Comparison of ENCODE assay signal across 8 cellular contexts in genomic region chr14:87944987-87945604, GRCh38. TPM values are rescaled to one million over a fixed set of nuclear protein-coding genes. Genes with fewer than 3 reads are reported as not detected.
DNase-seq lines count a peak whose midpoint lies in the region; ATAC-seq, FAIRE-seq and TF ChIP-seq lines count a peak whose summit lies in the region.

No MANE protein-coding gene starts in this region.

- H2BK120ac ChIP-seq in mesenchymal stem cell (ENCODE audit: low read depth, low read length): no peak overlapping the region

- TF ChIP-seq CTCF in A549 (IDR thresholded peaks at IDR 0.05) (peak; percentile 73), GM12864 (IDR thresholded peaks at IDR 0.05; ENCODE audit: low read depth, low read length, missing control alignments) (peak; percentile 52), chondrocyte (IDR thresholded peaks at IDR 0.05) (peak; percentile 87)

- no peaks in the 10 kb centered on the region for H3K4me1 Mint-ChIP-seq in chondrocyte (ENCODE audit: low read depth)
- no peaks in the 10 kb centered on the region for H3K4me1 Mint-ChIP-seq in activated T-helper 17 cell treated with anti-CD3 and anti-CD28 coated beads, Interleukin-2, amount 50 U/mL, for 72 hours

- no peak overlapping the region for H3K4me3 ChIP-seq in A549
- no peak overlapping the region for H3K4me3 ChIP-seq in GM12864 (ENCODE audit: low read depth, low read length)
- no peak overlapping the region for H3K4me3 ChIP-seq in mesenchymal stem cell (ENCODE audit: insufficient read depth in 1 of 2, low read depth in 1 of 2, low read length in 2 of 2)

- H3K4ac ChIP-seq in mesenchymal stem cell (ENCODE audit: low read depth in 1 of 2, low read length in 2 of 2): no peak overlapping the region

- H2BK15ac ChIP-seq in mesenchymal stem cell (ENCODE audit: low read depth, poor library complexity, severe bottlenecking): no peak overlapping the region

- CTCF ChIA-PET in A549 (lab: Yijun Ruan, JAX): interaction anchor here (0.6 to 4.1 kb wide), 24 partner anchors 10 to 923 kb away, joined by 3 to 50 read pairs (median 3); partner anchors contain the start of gene GALC

- no peak overlapping the region for H3K27ac ChIP-seq in A549
- H3K27ac ChIP-seq in mesenchymal stem cell (ENCODE audit: low read length, poor library complexity, severe bottlenecking): no peak overlapping the region

- H2AK5ac ChIP-seq in mesenchymal stem cell (ENCODE audit: low read length, severe bottlenecking): no peak overlapping the region

- H3K4me3 Mint-ChIP-seq in chondrocyte (ENCODE audit: unreplicated experiment): no peak overlapping the region
- H3K4me3 Mint-ChIP-seq in activated T-helper 17 cell treated with anti-CD3 and anti-CD28 coated beads, Interleukin-2, amount 50 U/mL, for 72 hours: no peak overlapping the region

- peaks cover 2% of the 10 kb centered on the region for H3K36me3 Mint-ChIP-seq in chondrocyte (ENCODE audit: low read depth)
- H3K36me3 Mint-ChIP-seq in activated T-helper 17 cell treated with anti-CD3 and anti-CD28 coated beads, Interleukin-2, amount 50 U/mL, for 72 hours (ENCODE audit: low read depth): peaks cover 94% of the 10 kb centered on the region

- H3K27me3 ChIP-seq in mesenchymal stem cell (ENCODE audit: control insufficient read depth in 1 of 2, insufficient read depth in 1 of 2, low read length in 2 of 2): no peaks in the 10 kb centered on the region

- H2AFZ ChIP-seq in mesenchymal stem cell (ENCODE audit: low read depth, low read length): no peak overlapping the region

- H3K18ac ChIP-seq in mesenchymal stem cell (ENCODE audit: low read depth in 1 of 2, low read length in 2 of 2): no peak overlapping the region

- peak; percentile 93 for FAIRE-seq in A549 (lab: Jason Lieb, UNC)

- no peak overlapping the region for H2BK12ac ChIP-seq in mesenchymal stem cell (ENCODE audit: low read length in 2 of 2)

- no peaks in the 10 kb centered on the region for H3K27me3 Mint-ChIP-seq in chondrocyte (ENCODE audit: low read depth)
- H3K27me3 Mint-ChIP-seq in activated T-helper 17 cell treated with anti-CD3 and anti-CD28 coated beads, Interleukin-2, amount 50 U/mL, for 72 hours: no peaks in the 10 kb centered on the region

- no peaks in the 10 kb centered on the region for H3K79me1 ChIP-seq in mesenchymal stem cell (replicated peaks; ENCODE audit: low read length, poor library complexity, severe bottlenecking)

- ATAC-seq in A549: peak in 1 of 2 experiments; percentile 45; a peak in 1 of 6 replicates
- ATAC-seq in GM18520 (IDR thresholded peaks at IDR 0.05; ENCODE audit: unreplicated experiment): no peak
- ATAC-seq in activated T-helper 17 cell treated with anti-CD3 and anti-CD28 coated beads, Interleukin-2, amount 50 U/mL, for 72 hours (replicated peaks): no peak
- ATAC-seq in HG03095 (IDR thresholded peaks at IDR 0.05; ENCODE audit: unreplicated experiment): no peak

- H3K14ac ChIP-seq in mesenchymal stem cell (ENCODE audit: low read length in 2 of 2): no peak overlapping the region

- peaks cover 0 to 58% of the 10 kb centered on the region in 2 experiments for H3K36me3 ChIP-seq in mesenchymal stem cell (ENCODE audit: control insufficient read depth in 1 of 2, insufficient read depth in 2 of 2, low read depth in 1 of 2, low read length in 2 of 2)

- no peak for TF ChIP-seq POLR2A in A549 (IDR thresholded peaks at IDR 0.05; ENCODE audit: low read length)

- no peak overlapping the region for H3K9ac ChIP-seq in mesenchymal stem cell (ENCODE audit: low read length)

- 27% methylated on average over 4 of the region's 4 CpGs for WGBS in A549 (ENCODE audit: missing lambda C conversion rate)
- 100% methylated on average over 1 of the region's 4 CpGs for WGBS in mesenchymal stem cell

- H2BK5ac ChIP-seq in mesenchymal stem cell (ENCODE audit: low read depth, low read length, poor library complexity, severe bottlenecking): no peak overlapping the region

- TF ChIP-seq RAD21 in A549 (conservative IDR thresholded peaks at IDR 0.05 in 1 of 2, IDR thresholded peaks at IDR 0.05 in 1 of 2): peak; percentile 68 to 76

- TF ChIP-seq EP300 in A549 (IDR thresholded peaks at IDR 0.05): no peak

- DNase-seq in A549 (ENCODE audit: low read depth in 1 of 2, low spot score in 1 of 2) (peak in 1 of 2 experiments; percentile 62), GM12864 (ENCODE audit: low read depth) (peak; percentile 45), NCI-H748 (lab: John Stamatoyannopoulos, UW; ENCODE audit: unreplicated experiment) (peak; percentile 42), chondrocyte (ENCODE audit: low spot score) (no peak), mesenchymal stem cell (peak; percentile 62)

- H3K4me2 ChIP-seq in A549: no peak overlapping the region
- H3K4me2 ChIP-seq in mesenchymal stem cell (ENCODE audit: low read length, poor library complexity, severe bottlenecking): no peak overlapping the region

- POLR2A ChIA-PET in A549 (lab: Yijun Ruan, JAX): no interaction called here

- no peak overlapping the region for H4K91ac ChIP-seq in mesenchymal stem cell (ENCODE audit: low read length)

- H3K27ac Mint-ChIP-seq in chondrocyte (ENCODE audit: unreplicated experiment): no peak overlapping the region
- no peak overlapping the region for H3K27ac Mint-ChIP-seq in activated T-helper 17 cell treated with anti-CD3 and anti-CD28 coated beads, Interleukin-2, amount 50 U/mL, for 72 hours

- no peak overlapping the region for H4K8ac ChIP-seq in mesenchymal stem cell (ENCODE audit: low read length)

- no peak overlapping the region for H3K23ac ChIP-seq in mesenchymal stem cell (ENCODE audit: low read length in 2 of 2)

- H3K4me1 ChIP-seq in A549: no peaks in the 10 kb centered on the region
- no peaks in the 10 kb centered on the region for H3K4me1 ChIP-seq in mesenchymal stem cell (ENCODE audit: control insufficient read depth, insufficient read depth, low read depth, low read length)

- H3K9me3 ChIP-seq in A549 (no peaks in the 10 kb centered on the region), mesenchymal stem cell (ENCODE audit: control insufficient read depth, low read length) (no peaks in the 10 kb centered on the region)

- no peaks in the 10 kb centered on the region for H3K9me3 Mint-ChIP-seq in chondrocyte (ENCODE audit: low read depth)
- no peaks in the 10 kb centered on the region for H3K9me3 Mint-ChIP-seq in activated T-helper 17 cell treated with anti-CD3 and anti-CD28 coated beads, Interleukin-2, amount 50 U/mL, for 72 hours

TF ChIP-seq in A549, 52 proteins besides CTCF, POLR2A, EP300 and RAD21:
- TF ChIP-seq FOXS1 (CRISPR knock-in tag; IDR thresholded peaks at IDR 0.05) (no peak), SMC3 (IDR thresholded peaks at IDR 0.05) (peak; percentile 41; the same call in 2 of the 3 replicates)

RNA-seq across cellular contexts. Expression of gene GALC, which starts 47.9 kb away (rescaled TPM):
- polyA plus RNA-seq in A549 (2011; rRNA removed): 37.3 and 38.3 TPM in 2 replicates
- polyA plus RNA-seq in A549 (2012; cell fraction: cytosol; rRNA removed): 4.6 and 5.5 TPM in 2 replicates
- 6.9 and 15.2 TPM in 2 replicates for polyA plus RNA-seq in A549 (2012; cell fraction: nucleus; rRNA removed)
- polyA plus RNA-seq in A549 (2017; fragmentation: RNase III; extraction: RNeasy Plus Mini Kit Qiagen cat#74134 plus additional on column Dnase treatment): 12.3 to 15.8 TPM (median 15.5 TPM) in 3 replicates
- polyA minus RNA-seq in A549 (2011; rRNA and poly(A)+ RNA removed): 18.2 and 20.1 TPM in 2 replicates
- total RNA-seq in chondrocyte: 11.1 to 18.0 TPM (median 12.3 TPM) in 3 replicates
- 27.9 TPM for polyA plus RNA-seq in mesenchymal stem cell (2013, experiment 1 of 2)
- 28.7 TPM for polyA plus RNA-seq in mesenchymal stem cell (2013, experiment 2 of 2)
- total RNA-seq in activated T-helper 17 cell treated with anti-CD3 and anti-CD28 coated beads, Interleukin-2, amount 50 U/mL, for 72 hours: 10 to 100 TPM; 17.7 to 32.4 TPM

RNA-seq across cellular contexts. Expression of gene GPR65, which starts 59.8 kb away (rescaled TPM):
- polyA plus RNA-seq in A549 (2011; rRNA removed): 0.03 TPM in 2 replicates
- polyA plus RNA-seq in A549 (2012; cell fraction: cytosol; rRNA removed): under 0.01 TPM in 1 of 2 replicates, not detected in the other
- polyA plus RNA-seq in A549 (2012; cell fraction: nucleus; rRNA removed): not detected in 2 replicates
- polyA plus RNA-seq in A549 (2017; fragmentation: RNase III; extraction: RNeasy Plus Mini Kit Qiagen cat#74134 plus additional on column Dnase treatment): not detected in 3 replicates
- polyA minus RNA-seq in A549 (2011; rRNA and poly(A)+ RNA removed): not detected in 2 replicates
- total RNA-seq in chondrocyte: not detected in 3 replicates
- polyA plus RNA-seq in mesenchymal stem cell (2013, experiment 1 of 2): 0.25 TPM
- 0.27 TPM for polyA plus RNA-seq in mesenchymal stem cell (2013, experiment 2 of 2)
- 10 to 100 TPM; 15.0 to 33.9 TPM for total RNA-seq in activated T-helper 17 cell treated with anti-CD3 and anti-CD28 coated beads, Interleukin-2, amount 50 U/mL, for 72 hours

Comparison
In these comparisons a context has a peak if more than half of its experiments do, and no peak if none do; other contexts are left out.
1. RNA of gene GPR65, which starts 59.8 kb away (total RNA-seq): 15.0 to 33.9 TPM in activated T-helper 17 cell treated with anti-CD3 and anti-CD28 coated beads, Interleukin-2, amount 50 U/mL, for 72 hours; not detected in chondrocyte; every median in the first group is over 10 times any median in the second.
2. Peak in every context shown above with its lines, with median percentiles within 50 percentile points of each other: CTCF ChIP-seq.